ENCODE assay signal across 1 cellular context in genomic region chr2:15251753-15252152, GRCh38.
TF ChIP-seq lines count a peak whose summit lies in the region.

No MANE protein-coding gene starts in this region.

TF ChIP-seq in K562, 482 proteins besides CTCF, POLR2A, EP300 and RAD21 (continued from another document and continues in another):
- no peak for TF ChIP-seq CHD4 (IDR thresholded peaks at IDR 0.05; ENCODE audit: insufficient read depth, insufficient replicate concordance, low read depth, low read length, poor library complexity, severe bottlenecking)
- no peak; the same call in 1 of the 2 replicates for TF ChIP-seq MEF2D (tag; conservative IDR thresholded peaks at IDR 0.05; ENCODE audit: low read depth)
- TF ChIP-seq TFAP4 (CRISPR knock-in tag; IDR thresholded peaks at IDR 0.05; ENCODE audit: borderline replicate concordance) = no peak
- 0 out of 2 replicates have a peak, but pooled peaks have one; percentile 73 for TF ChIP-seq TCFL5 (CRISPR knock-in tag; conservative IDR thresholded peaks at IDR 0.05)
- no peak for TF ChIP-seq ZNF24 (IDR thresholded peaks at IDR 0.05)
- TF ChIP-seq BRF1 (IDR thresholded peaks at IDR 0.05; ENCODE audit: borderline replicate concordance, extremely low read depth, insufficient read length) = no peak
- no peak for TF ChIP-seq ZBTB40 (IDR thresholded peaks at IDR 0.05)
- TF ChIP-seq ZBTB40 (CRISPR knock-in tag; IDR thresholded peaks at IDR 0.05) = no peak
- no peak for TF ChIP-seq SAFB (IDR thresholded peaks at IDR 0.05; ENCODE audit: borderline replicate concordance, low read depth, low read length)
- TF ChIP-seq E2F8 (IDR thresholded peaks at IDR 0.05; ENCODE audit: low read depth, partially characterized antibody) = no peak
- TF ChIP-seq ZNF274 (IDR thresholded peaks at IDR 0.05; ENCODE audit: borderline replicate concordance, low read depth, low read length) = no peak
- TF ChIP-seq CGGBP1 (CRISPR knock-in tag; IDR thresholded peaks at IDR 0.05) = no peak
- 0 out of 2 replicates have a peak, but pooled peaks have one; percentile 36 for TF ChIP-seq ZNF584 (CRISPR knock-in tag; IDR thresholded peaks at IDR 0.05; ENCODE audit: low read depth)
- 0 out of 2 replicates have a peak, but pooled peaks have one; percentile 14 for TF ChIP-seq ZNF75A (CRISPR knock-in tag; IDR thresholded peaks at IDR 0.05)
- no peak for TF ChIP-seq RBM34 (IDR thresholded peaks at IDR 0.05; ENCODE audit: borderline replicate concordance, insufficient read depth, low read length)
- TF ChIP-seq SNIP1 (IDR thresholded peaks at IDR 0.05; ENCODE audit: low read depth) = no peak
- no peak for TF ChIP-seq LEF1 (IDR thresholded peaks at IDR 0.05)
- no peak for TF ChIP-seq GABPA (tag; conservative IDR thresholded peaks at IDR 0.05; ENCODE audit: low read depth)
- TF ChIP-seq ZNF146 (CRISPR knock-in tag; IDR thresholded peaks at IDR 0.05; ENCODE audit: unreplicated experiment) = no peak
- TF ChIP-seq TFAM (CRISPR knock-in tag; conservative IDR thresholded peaks at IDR 0.05) = no peak
- TF ChIP-seq THAP7 (CRISPR knock-in tag; IDR thresholded peaks at IDR 0.05) = no peak
- no peak for TF ChIP-seq NR3C1 (CRISPR knock-in tag; IDR thresholded peaks at IDR 0.05)
- no peak for TF ChIP-seq BRF2 (IDR thresholded peaks at IDR 0.05; ENCODE audit: borderline replicate concordance, insufficient read depth, insufficient read length)
- TF ChIP-seq ZSCAN32 (CRISPR knock-in tag; IDR thresholded peaks at IDR 0.05) = peak; percentile 32; the same call in 1 of the 2 replicates
- no peak for TF ChIP-seq PREB (CRISPR knock-in tag; IDR thresholded peaks at IDR 0.05)
- no peak for TF ChIP-seq JUNB (CRISPR knock-in tag; conservative IDR thresholded peaks at IDR 0.05)
- no peak for TF ChIP-seq CCAR2 (IDR thresholded peaks at IDR 0.05; ENCODE audit: low read depth, low read length)
- no peak for TF ChIP-seq BDP1 (IDR thresholded peaks at IDR 0.05; ENCODE audit: insufficient read depth, insufficient read length)
- TF ChIP-seq ATF4 (CRISPR knock-in tag; IDR thresholded peaks at IDR 0.05) = peak; percentile 61; the same call in 1 of the 2 replicates
- peak; percentile 79; the same call in 1 of the 2 replicates for TF ChIP-seq ZNF668 (CRISPR knock-in tag; IDR thresholded peaks at IDR 0.05)
- TF ChIP-seq KDM2B (CRISPR knock-in tag; IDR thresholded peaks at IDR 0.05) = no peak
- no peak for TF ChIP-seq THRB (CRISPR knock-in tag; conservative IDR thresholded peaks at IDR 0.05)
- TF ChIP-seq SRSF3 (IDR thresholded peaks at IDR 0.05; ENCODE audit: insufficient read depth, low read length) = no peak
- no peak for TF ChIP-seq CREM (IDR thresholded peaks at IDR 0.05; ENCODE audit: low read depth)
- peak; percentile 54; the same call in 1 of the 2 replicates for TF ChIP-seq PTTG1 (tag; IDR thresholded peaks at IDR 0.05; ENCODE audit: low read depth)
- no peak for TF ChIP-seq XRCC3 (IDR thresholded peaks at IDR 0.05)
- no peak for TF ChIP-seq NONO (IDR thresholded peaks at IDR 0.05; ENCODE audit: low read depth in 2 of 2, low read length in 1 of 2)
- no peak for TF ChIP-seq ZMIZ1 (IDR thresholded peaks at IDR 0.05; ENCODE audit: low read depth in 2 of 2, low read length in 2 of 2)
- no peak for TF ChIP-seq ESRRB (CRISPR knock-in tag; IDR thresholded peaks at IDR 0.05; ENCODE audit: borderline replicate concordance)
